In the genomic region with DNA sequence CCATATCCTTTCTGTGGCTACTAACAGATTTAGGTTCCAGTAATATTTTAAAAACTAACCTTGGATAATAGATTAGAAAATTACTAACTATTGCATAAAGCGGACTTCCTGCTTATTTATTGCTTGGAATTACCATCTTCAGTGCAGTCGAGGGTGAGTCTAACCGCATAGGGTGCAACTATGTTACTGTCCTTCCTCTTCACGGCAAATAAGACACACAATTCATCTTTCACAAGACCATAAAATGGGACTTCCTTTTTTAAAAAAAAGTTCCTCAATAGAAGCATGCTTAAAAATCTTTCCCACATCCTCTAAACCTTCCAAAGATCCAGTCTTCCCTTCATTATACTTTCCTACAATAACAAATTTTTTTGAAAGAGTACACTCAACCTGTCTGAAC, we compare ENCODE assay signal across 9 cellular contexts. TPM values are rescaled to one million over a fixed set of nuclear protein-coding genes. Genes with fewer than 3 reads are reported as not detected.
A peak's percentile ranks its signal among the peaks of the same experiment; 100 is the strongest.
DNase-seq lines count a peak whose midpoint lies in the region; ATAC-seq and TF ChIP-seq lines count a peak whose summit lies in the region.
"Had no signal": no experiment of that assay in that cellular context is flagged by ENCODE, and none has a peak within 500 bp of the region (broad histone marks: within the 10 kb centered on the region; RNA-seq: fewer than 3 reads in every experiment).

No MANE protein-coding gene starts in this region.

- peak overlapping the region; percentile 73 for H3K4me2 ChIP-seq in KMS-11

- CTCF ChIA-PET in Calu3 (lab: Charles Lee) (interaction anchor here (0.6 kb wide), 1 partner anchor 32 kb away, joined by 4 read pairs; no protein-coding TSS in a partner anchor), activated B cell treated with CpG ODN at 0.5 μM for 24 hours (lab: Charles Lee) (no interaction called here)

- ATAC-seq in activated B cell treated with CpG ODN at 0.5 μM for 24 hours (ENCODE audit: low read depth): no peak
- ATAC-seq in natural killer cell: no peak
- ATAC-seq in GM21717 (IDR thresholded peaks at IDR 0.05; ENCODE audit: unreplicated experiment): no peak

- H3K36me3 ChIP-seq in KMS-11 (ENCODE audit: insufficient read depth): no peaks in the 10 kb centered on the region; the same call in 1 of the 2 replicates

- intact Hi-C loops in Calu3 (cut with micrococcal nuclease; ENCODE audit: unreplicated experiment) (no loop called here), activated B cell treated with CpG ODN at 0.5 μM for 24 hours (cut with micrococcal nuclease) (loop anchor here (2.0 to 10.0 kb wide), 2 partner anchors 13 to 939 kb away; no protein-coding TSS in a partner anchor), natural killer cell (cut with micrococcal nuclease) (no loop called here)

- DNase-seq in Calu3 (no peak), activated B cell treated with CpG ODN at 0.5 μM for 24 hours (no peak), natural killer cell (no peak), NCI-H774 (lab: John Stamatoyannopoulos, UW) (no peak), chondrocyte (ENCODE audit: low spot score) (no peak), T1000 (lab: John Stamatoyannopoulos, UW) (no peak)
- DNase-seq: cerebellar nuclear complex had no signal

- no TSS peak for BruUV-seq in Calu3 (replicated peaks; lab: Mats Ljungman, UMichigan)

- TF ChIP-seq CTCF in Calu3 (IDR thresholded peaks at IDR 0.05; ENCODE audit: unreplicated experiment) (no peak), KMS-11 (conservative IDR thresholded peaks at IDR 0.05; ENCODE audit: low read depth, low read length) (no peak), activated B cell treated with CpG ODN at 0.5 μM for 24 hours (IDR thresholded peaks at IDR 0.05) (no peak), natural killer cell (IDR thresholded peaks at IDR 0.05) (no peak), chondrocyte (IDR thresholded peaks at IDR 0.05) (no peak)

- no peak overlapping the region for H3K4me3 ChIP-seq in KMS-11 (IDR thresholded peaks at IDR 0.05; ENCODE audit: insufficient read depth, low read depth, low read length)

- POLR2A ChIA-PET in activated B cell treated with CpG ODN at 0.5 μM for 24 hours (lab: Charles Lee): no interaction called here

- H3K27me3 Mint-ChIP-seq in Calu3 (ENCODE audit: unreplicated experiment) (no peaks in the 10 kb centered on the region), activated B cell treated with CpG ODN at 0.5 μM for 24 hours (no peaks in the 10 kb centered on the region), natural killer cell (ENCODE audit: low read depth in 2 of 2) (no peaks in the 10 kb centered on the region), chondrocyte (ENCODE audit: low read depth) (no peaks in the 10 kb centered on the region)

- H3K27ac Mint-ChIP-seq in Calu3 (ENCODE audit: unreplicated experiment): peak overlapping the region; percentile 83
- peak overlapping the region; percentile 46 for H3K27ac Mint-ChIP-seq in activated B cell treated with CpG ODN at 0.5 μM for 24 hours
- H3K27ac Mint-ChIP-seq in natural killer cell: peak overlapping the region; percentile 94 to 98
- no peak overlapping the region for H3K27ac Mint-ChIP-seq in chondrocyte (ENCODE audit: unreplicated experiment)

- peaks cover 23% of the 10 kb centered on the region for H3K4me1 ChIP-seq in KMS-11 (ENCODE audit: low read depth, poor library complexity, severe bottlenecking)

- H2AFZ ChIP-seq in KMS-11 (ENCODE audit: low read depth): no peak overlapping the region

- no peak overlapping the region for H3K9ac ChIP-seq in KMS-11

- H3K4me3 Mint-ChIP-seq in Calu3 (ENCODE audit: low read depth, unreplicated experiment) (peak overlapping the region; percentile 94), activated B cell treated with CpG ODN at 0.5 μM for 24 hours (peak overlapping the region; percentile 95), natural killer cell (peak overlapping the region; percentile 75), chondrocyte (ENCODE audit: unreplicated experiment) (no peak overlapping the region)

- H3K36me3 Mint-ChIP-seq in Calu3 (ENCODE audit: insufficient read depth, unreplicated experiment): peaks cover 31% of the 10 kb centered on the region
- H3K36me3 Mint-ChIP-seq in activated B cell treated with CpG ODN at 0.5 μM for 24 hours (ENCODE audit: low read depth): peaks cover 27% of the 10 kb centered on the region
- peaks cover 6% of the 10 kb centered on the region for H3K36me3 Mint-ChIP-seq in natural killer cell
- peaks cover 9% of the 10 kb centered on the region for H3K36me3 Mint-ChIP-seq in chondrocyte (ENCODE audit: low read depth)

- H3K27ac ChIP-seq in KMS-11: no peak overlapping the region

- H3K9me3 Mint-ChIP-seq in Calu3 (ENCODE audit: low read depth, unreplicated experiment) (no peaks in the 10 kb centered on the region), activated B cell treated with CpG ODN at 0.5 μM for 24 hours (peaks cover 3% of the 10 kb centered on the region), natural killer cell (no peaks in the 10 kb centered on the region), chondrocyte (ENCODE audit: low read depth) (peaks cover 9% of the 10 kb centered on the region)

- H3K4me1 Mint-ChIP-seq in Calu3 (ENCODE audit: low read depth, unreplicated experiment) (peaks cover 29% of the 10 kb centered on the region), activated B cell treated with CpG ODN at 0.5 μM for 24 hours (peaks cover 43% of the 10 kb centered on the region), natural killer cell (peaks cover 24 to 42% of the 10 kb centered on the region in 2 donors), chondrocyte (ENCODE audit: low read depth) (peaks cover 34% of the 10 kb centered on the region)

- no peaks in the 10 kb centered on the region for H4K20me1 ChIP-seq in KMS-11 (ENCODE audit: insufficient read depth)

- peaks cover 86% of the 10 kb centered on the region for H3K79me2 ChIP-seq in KMS-11 (ENCODE audit: insufficient read depth, low read depth)

- H3K27me3 ChIP-seq in KMS-11 (ENCODE audit: insufficient read depth, low read depth): no peaks in the 10 kb centered on the region

RNA-seq across cellular contexts. Expression of gene SLC25A40, which starts 2.1 kb away (rescaled TPM):
- total RNA-seq in Calu3 (2022): 17.3 and 19.1 TPM in 2 replicates
- total RNA-seq in activated B cell treated with CpG ODN at 0.5 μM for 24 hours: 16.6 and 21.7 TPM in 2 replicates
- total RNA-seq in natural killer cell: 10 to 100 TPM; 17.4 to 26.0 (median 22.6) TPM
- 14.5 to 16.5 TPM (median 16.4 TPM) in 3 replicates for total RNA-seq in chondrocyte

RNA-seq across cellular contexts. Expression of gene DBF4, which starts 2.2 kb away (rescaled TPM):
- total RNA-seq in Calu3 (2022): 22.0 and 28.4 TPM in 2 replicates
- 20.2 and 30.3 TPM in 2 replicates for total RNA-seq in activated B cell treated with CpG ODN at 0.5 μM for 24 hours
- 10 to 100 TPM; 51.7 to 61.2 (median 54.0) TPM for total RNA-seq in natural killer cell
- total RNA-seq in chondrocyte: 9.3 to 10.3 TPM (median 9.7 TPM) in 3 replicates

RNA-seq across cellular contexts. Expression of gene ADAM22, which starts 60.0 kb away (rescaled TPM):
- total RNA-seq in Calu3 (2022) (3.0 and 3.2 TPM in 2 replicates), activated B cell treated with CpG ODN at 0.5 μM for 24 hours (0.71 and 0.88 TPM in 2 replicates), natural killer cell (1 to 10 TPM; 3.0 to 5.4 (median 3.7) TPM), chondrocyte (0.92 to 6.6 TPM (median 1.6 TPM) in 3 replicates)
